ENCODE assay signal across 9 cellular contexts in the genomic region with DNA sequence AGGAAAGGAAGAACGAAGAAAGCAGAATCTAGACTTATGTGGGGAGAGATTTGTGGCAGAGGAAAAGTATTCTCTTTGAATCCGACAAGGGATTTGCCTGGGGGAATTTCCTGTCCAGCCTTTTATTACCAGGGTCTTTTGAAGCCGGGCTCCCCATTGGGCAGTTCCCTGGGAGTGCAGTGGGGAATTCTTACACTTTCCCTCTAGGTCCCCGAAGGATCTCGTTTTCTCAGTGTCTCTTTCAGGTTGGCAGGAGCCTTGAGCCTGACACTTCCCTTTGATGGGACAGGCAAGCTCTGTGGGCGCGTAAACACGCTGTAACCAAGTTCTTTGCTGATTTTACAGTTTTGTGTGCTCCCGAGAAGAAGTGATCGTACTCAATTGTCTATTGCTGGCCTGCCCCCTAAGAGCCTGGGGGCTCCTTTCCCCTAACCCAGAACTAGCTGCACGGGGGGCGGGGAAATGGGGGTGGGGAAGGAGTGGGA. TPM values are rescaled to one million over a fixed set of nuclear protein-coding genes. Genes with fewer than 3 reads are reported as not detected.
DNase-seq lines count a peak whose midpoint lies in the region; ATAC-seq and TF ChIP-seq lines count a peak whose summit lies in the region.
"Had no signal": no experiment of that assay in that cellular context is flagged by ENCODE, and none has a peak within 500 bp of the region (broad histone marks: within the 10 kb centered on the region; RNA-seq: fewer than 3 reads in every experiment).

No MANE protein-coding gene starts in this region.

- peak overlapping the region; percentile 95 for H3K4me3 Mint-ChIP-seq in activated T-cell treated with anti-CD3 and anti-CD28 coated beads, Interleukin-2, amount 50 U/mL, for 72 hours
- no peak overlapping the region for H3K4me3 Mint-ChIP-seq in activated T-cell treated with anti-CD3 and anti-CD28 coated beads, Interleukin-2, amount 50 U/mL, for 4 hours

- peaks cover 2 to 3% of the 10 kb centered on the region in 2 donors for H3K36me3 Mint-ChIP-seq in activated T-cell treated with anti-CD3 and anti-CD28 coated beads, Interleukin-2, amount 50 U/mL, for 72 hours (ENCODE audit: insufficient read depth in 2 of 2)
- no peaks in the 10 kb centered on the region for H3K36me3 Mint-ChIP-seq in activated T-cell treated with anti-CD3 and anti-CD28 coated beads, Interleukin-2, amount 50 U/mL, for 4 hours (ENCODE audit: insufficient read depth)

- peak overlapping the region; percentile 92 to 93 for H3K27ac ChIP-seq in ascending aorta
- H3K27ac ChIP-seq in left lung: peak overlapping the region; percentile 80 to 89
- peak overlapping the region; percentile 77 to 79 for H3K27ac ChIP-seq in tibial artery

- peaks cover 78% of the 10 kb centered on the region for H3K27me3 Mint-ChIP-seq in activated T-cell treated with anti-CD3 and anti-CD28 coated beads, Interleukin-2, amount 50 U/mL, for 72 hours (ENCODE audit: low read depth)
- H3K27me3 Mint-ChIP-seq in activated T-cell treated with anti-CD3 and anti-CD28 coated beads, Interleukin-2, amount 50 U/mL, for 4 hours (ENCODE audit: low read depth): peaks cover 82% of the 10 kb centered on the region

- H3K4me1 ChIP-seq in ascending aorta (peaks cover 0 to 8% of the 10 kb centered on the region in 2 donors), left lung (peaks cover 2 to 46% of the 10 kb centered on the region in 2 donors), tibial artery (peaks cover 0 to 36% (median 16%) of the 10 kb centered on the region in 4 donors)

- no peak overlapping the region for H3K27ac Mint-ChIP-seq in activated T-cell treated with anti-CD3 and anti-CD28 coated beads, Interleukin-2, amount 50 U/mL, for 72 hours

- H3K4me1 Mint-ChIP-seq in activated T-cell treated with anti-CD3 and anti-CD28 coated beads, Interleukin-2, amount 50 U/mL, for 72 hours (ENCODE audit: low read depth): peaks cover 29% of the 10 kb centered on the region
- peaks cover 27% of the 10 kb centered on the region for H3K4me1 Mint-ChIP-seq in activated T-cell treated with anti-CD3 and anti-CD28 coated beads, Interleukin-2, amount 50 U/mL, for 4 hours (ENCODE audit: low read depth)

- intact Hi-C loops in ascending aorta (cut with DNase I): loop anchor here (5.0 to 10.0 kb wide), 4 partner anchors 164 to 1716 kb away; partner anchors contain the start of gene SSBP2
- intact Hi-C loops in left lung (cut with DNase I): loop anchor here in 1 of 2 donors (10.0 kb wide), 1 partner anchor 1116 kb away; no protein-coding TSS in a partner anchor
- intact Hi-C loops in tibial artery (cut with DNase I; ENCODE audit: low total_unique reads): loop anchor here (5.0 to 10.0 kb wide), 4 partner anchors 394 to 1156 kb away; partner anchors contain the start of genes TMEM167A and XRCC4

- no peaks in the 10 kb centered on the region for H3K9me3 Mint-ChIP-seq in activated T-cell treated with anti-CD3 and anti-CD28 coated beads, Interleukin-2, amount 50 U/mL, for 72 hours
- H3K9me3 Mint-ChIP-seq in activated T-cell treated with anti-CD3 and anti-CD28 coated beads, Interleukin-2, amount 50 U/mL, for 4 hours: no peaks in the 10 kb centered on the region

- H3K27me3 ChIP-seq in ascending aorta (no peaks in the 10 kb centered on the region), left lung (peaks cover 18 to 94% of the 10 kb centered on the region in 2 donors), tibial artery (no peaks in the 10 kb centered on the region)

- DNase-seq in activated T-cell treated with anti-CD3 and anti-CD28 coated beads, Interleukin-2, amount 50 U/mL, for 72 hours: no peak
- DNase-seq in activated T-cell treated with anti-CD3 and anti-CD28 coated beads, Interleukin-2, amount 50 U/mL, for 4 hours: no peak
- DNase-seq in ascending aorta (ENCODE audit: low spot score in 2 of 2) (peak in 1 of 2 donors; percentile 63), left lung (peak in 1 of 2 donors; percentile 3), tibial artery (peak in 1 of 2 donors; percentile 28), AG08395 (ENCODE audit: low spot score) (no peak), putamen (ENCODE audit: low spot score) (no peak)
- no peak for DNase-seq in stimulated activated naive CD4-positive, alpha-beta T cell (lab: John Stamatoyannopoulos, UW)
- DNase-seq: NCI-H526 treated with DMSO at 0.1 percent for 48 hours had no signal

- TF ChIP-seq CTCF in ascending aorta (IDR thresholded peaks at IDR 0.05): no peak
- no peak for TF ChIP-seq CTCF in left lung (IDR thresholded peaks at IDR 0.05)
- TF ChIP-seq CTCF in tibial artery (IDR thresholded peaks at IDR 0.05): no peak

- no peaks in the 10 kb centered on the region for H3K9me3 ChIP-seq in ascending aorta
- H3K9me3 ChIP-seq in left lung: no peaks in the 10 kb centered on the region
- no peaks in the 10 kb centered on the region for H3K9me3 ChIP-seq in tibial artery

- H3K36me3 ChIP-seq in ascending aorta: no peaks in the 10 kb centered on the region
- no peaks in the 10 kb centered on the region for H3K36me3 ChIP-seq in left lung
- H3K36me3 ChIP-seq in tibial artery: no peaks in the 10 kb centered on the region

- H3K4me3 ChIP-seq in ascending aorta (peak overlapping the region; percentile 70 to 78), left lung (peak overlapping the region; percentile 39 to 55), tibial artery (peak overlapping the region; percentile 60 to 77)

- ATAC-seq in activated T-cell treated with anti-CD3 and anti-CD28 coated beads, Interleukin-2, amount 50 U/mL, for 72 hours (replicated peaks in 1 of 2): no peak
- ATAC-seq in activated T-cell treated with anti-CD3 and anti-CD28 coated beads, Interleukin-2, amount 50 U/mL, for 4 hours: no peak
- ATAC-seq in left lung: no peak

RNA-seq across cellular contexts. Expression of gene VCAN, which starts 0.6 kb away (rescaled TPM):
- under 1 TPM; 0.14 to 0.51 TPM for total RNA-seq in activated T-cell treated with anti-CD3 and anti-CD28 coated beads, Interleukin-2, amount 50 U/mL, for 72 hours
- under 1 TPM; 0.61 to 0.84 (median 0.74) TPM for total RNA-seq in activated T-cell treated with anti-CD3 and anti-CD28 coated beads, Interleukin-2, amount 50 U/mL, for 4 hours
- 333 TPM for total RNA-seq in ascending aorta
- total RNA-seq in left lung: 100 to 1,000 TPM; 217 to 335 TPM

Comparison
In these comparisons a context has a peak if more than half of its experiments do, and no peak if none do; other contexts are left out.
1. RNA of gene VCAN, which starts 0.6 kb away (total RNA-seq): 217 to 335 TPM in left lung and 333 TPM in ascending aorta (single experiment); 0.61 to 0.84 TPM in activated T-cell treated with anti-CD3 and anti-CD28 coated beads, Interleukin-2, amount 50 U/mL, for 4 hours and 0.14 to 0.51 TPM in activated T-cell treated with anti-CD3 and anti-CD28 coated beads, Interleukin-2, amount 50 U/mL, for 72 hours; every median in the first group is over 100 times any median in the second.
2. Peak in every context shown above with its lines, with median percentiles within 50 percentile points of each other: H3K27ac ChIP-seq and H3K4me3 ChIP-seq.